In the genomic region with DNA sequence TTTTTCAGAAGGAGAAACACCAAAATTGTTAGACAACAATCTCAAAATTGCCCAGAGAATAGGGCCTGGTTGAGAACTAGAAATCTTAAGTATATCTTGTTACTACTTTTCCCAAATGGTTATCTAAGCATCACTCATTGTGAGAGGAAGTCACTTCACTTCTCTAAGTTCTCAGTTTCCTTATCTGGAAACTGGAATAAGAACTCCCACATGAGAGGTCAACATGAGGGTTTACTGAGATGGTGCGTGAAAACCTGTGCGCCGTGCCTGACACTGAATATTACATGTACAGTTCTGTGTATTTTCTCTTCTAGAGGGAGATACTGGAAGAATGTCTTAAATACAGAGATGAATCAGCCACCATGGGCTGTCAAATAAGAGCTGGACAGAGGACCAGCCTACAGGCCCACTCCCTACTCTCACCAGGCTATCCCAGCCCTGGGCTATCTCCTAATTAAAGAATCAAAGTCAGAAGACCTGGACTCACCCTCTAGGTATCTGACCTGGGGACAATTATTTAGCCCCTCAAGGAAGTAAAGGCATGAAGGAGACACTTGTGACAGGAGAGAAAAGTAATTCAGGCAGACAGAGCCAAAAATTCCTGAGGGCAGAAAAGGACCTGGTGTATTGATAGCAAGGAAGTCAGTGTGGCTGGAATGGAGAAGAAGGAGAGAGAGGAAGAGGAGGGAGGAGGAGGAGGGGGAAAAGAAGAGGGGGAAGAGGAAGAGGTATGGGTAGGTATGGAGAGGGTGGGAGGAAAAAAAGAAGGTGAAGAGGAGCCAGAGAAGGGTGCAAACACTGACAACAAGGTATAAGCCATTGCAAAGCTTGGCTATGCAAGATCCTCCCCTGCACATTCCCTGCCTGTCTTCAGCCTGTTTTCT, we compare ENCODE assay signal across 21 cellular contexts.
"Had no signal": no experiment of that assay in that cellular context is flagged by ENCODE, and none has a peak within 500 bp of the region (broad histone marks: within the 10 kb centered on the region; RNA-seq: fewer than 3 reads in every experiment).

No MANE protein-coding gene starts in this region.

- DNase-seq: activated CD4-positive, alpha-beta T cell treated with anti-CD3 and anti-CD28 coated beads, Interleukin-2, amount 10 ng/mL, durations not matched to agents 24 days and 14 days; activated CD8-positive, alpha-beta T cell treated with anti-CD3 and anti-CD28 coated beads for 36 hours; activated naive CD4-positive, alpha-beta T cell treated with Interleukin-2 at 50 U/mL for 16 hours; activated naive CD8-positive, alpha-beta T cell treated with anti-CD3 and anti-CD28 coated beads, Interleukin-2, amount 10 ng/mL, durations not matched to agents 7 days and 5 days; activated T-cell treated with anti-CD3 and anti-CD28 coated beads, Interleukin-2, amount 50 U/mL, for 24 hours; erythroblast; gastrocnemius medialis; head of caudate nucleus; mucosa of descending colon; naive thymus-derived CD4-positive, alpha-beta T cell; ovary; psoas muscle; right cardiac atrium; small intestine; stimulated activated CD4-positive, alpha-beta T cell treated with anti-CD3 and anti-CD28 coated beads, Interleukin-15, amount 100 ng/mL, for 24 hours; stimulated activated CD4-positive, alpha-beta T cell treated with anti-CD3 and anti-CD28 coated beads, Interleukin-2, amount 100 ng/mL, for 48 hours; SW 1271; trophoblast cell had no signal

- H3K9me3 ChIP-seq: gastrocnemius medialis, ovary had no signal

- H3K27me3 ChIP-seq: gastrocnemius medialis, ovary had no signal

- H3K4me1 Mint-ChIP-seq: activated CD4-positive, alpha-beta T cell treated with anti-CD3 and anti-CD28 coated beads, Interleukin-2, amount 10 ng/mL, durations not matched to agents 24 days and 14 days; activated naive CD8-positive, alpha-beta T cell treated with anti-CD3 and anti-CD28 coated beads, Interleukin-2, amount 10 ng/mL, durations not matched to agents 7 days and 5 days; naive thymus-derived CD4-positive, alpha-beta T cell had no signal

- H3K27ac Mint-ChIP-seq: activated CD4-positive, alpha-beta T cell treated with anti-CD3 and anti-CD28 coated beads, Interleukin-2, amount 10 ng/mL, durations not matched to agents 24 days and 14 days; activated CD8-positive, alpha-beta T cell treated with anti-CD3 and anti-CD28 coated beads for 36 hours; activated naive CD8-positive, alpha-beta T cell treated with anti-CD3 and anti-CD28 coated beads, Interleukin-2, amount 10 ng/mL, durations not matched to agents 7 days and 5 days; activated T-cell treated with anti-CD3 and anti-CD28 coated beads, Interleukin-2, amount 50 U/mL, for 24 hours; activated T-helper 2 cell treated with anti-CD3 and anti-CD28 coated beads, Interferon-gamma antibody, Interleukin-2, Interleukin-4, amounts not matched to agents 10 μg/mL and 5 μg/mL and 100 μg/mL, durations not matched to agents 14 hours and 24 hours and 36 hours; naive thymus-derived CD4-positive, alpha-beta T cell; stimulated activated naive CD8-positive, alpha-beta T cell treated with anti-CD3 and anti-CD28 coated beads, Interleukin-15, Interleukin-2, amounts not matched to agents 100 ng/mL and 50 ng/mL, for 24 hours had no signal

- H3K36me3 Mint-ChIP-seq: brain had no signal

- H3K9me3 Mint-ChIP-seq: stimulated activated naive CD8-positive, alpha-beta T cell treated with anti-CD3 and anti-CD28 coated beads, Interleukin-15, Interleukin-2, amounts not matched to agents 100 ng/mL and 50 ng/mL, for 24 hours had no signal

- H3K4me3 ChIP-seq: gastrocnemius medialis, mucosa of descending colon, ovary, psoas muscle had no signal

- ATAC-seq: activated CD8-positive, alpha-beta T cell treated with anti-CD3 and anti-CD28 coated beads for 36 hours; gastrocnemius medialis; mucosa of descending colon; naive thymus-derived CD4-positive, alpha-beta T cell; psoas muscle; right cardiac atrium had no signal

- H3K4me3 Mint-ChIP-seq: activated CD4-positive, alpha-beta T cell treated with anti-CD3 and anti-CD28 coated beads, Interleukin-2, amount 10 ng/mL, durations not matched to agents 24 days and 14 days; activated CD8-positive, alpha-beta T cell treated with anti-CD3 and anti-CD28 coated beads for 36 hours; activated naive CD8-positive, alpha-beta T cell treated with anti-CD3 and anti-CD28 coated beads, Interleukin-2, amount 10 ng/mL, durations not matched to agents 7 days and 5 days; activated T-cell treated with anti-CD3 and anti-CD28 coated beads, Interleukin-2, amount 50 U/mL, for 24 hours; brain; naive thymus-derived CD4-positive, alpha-beta T cell; stimulated activated naive CD8-positive, alpha-beta T cell treated with anti-CD3 and anti-CD28 coated beads, Interleukin-15, Interleukin-2, amounts not matched to agents 100 ng/mL and 50 ng/mL, for 24 hours had no signal

- H3K27ac ChIP-seq: gastrocnemius medialis, ovary, psoas muscle had no signal

- H3K4me1 ChIP-seq: gastrocnemius medialis had no signal

- H3K27me3 Mint-ChIP-seq: activated CD8-positive, alpha-beta T cell treated with anti-CD3 and anti-CD28 coated beads for 36 hours; activated T-cell treated with anti-CD3 and anti-CD28 coated beads, Interleukin-2, amount 50 U/mL, for 24 hours had no signal

- H3K36me3 ChIP-seq: gastrocnemius medialis, ovary had no signal
